ENCODE assay signal across 31 cellular contexts in genomic region chr4:55765070-55765469, GRCh38. TPM values are rescaled to one million over a fixed set of nuclear protein-coding genes. Genes with fewer than 3 reads are reported as not detected.
DNase-seq lines count a peak whose midpoint lies in the region; ATAC-seq lines count a peak whose summit lies in the region.
"Had no signal": no experiment of that assay in that cellular context is flagged by ENCODE, and none has a peak within 500 bp of the region (broad histone marks: within the 10 kb centered on the region; RNA-seq: fewer than 3 reads in every experiment).

No MANE protein-coding gene starts in this region.

- ATAC-seq in left colon (peak; percentile 58), GM21528 (IDR thresholded peaks at IDR 0.05; ENCODE audit: low FRiP score, unreplicated experiment) (no peak), HG02759 (IDR thresholded peaks at IDR 0.05; ENCODE audit: unreplicated experiment) (no peak)
- ATAC-seq: gastroesophageal sphincter, mucosa of descending colon, natural killer cell, psoas muscle had no signal

- intact Hi-C loops in left colon (cut with DNase I, micrococcal nuclease): no loop called here

- DNase-seq in DMS53 treated with DMSO at 0.1 percent for 48 hours (lab: John Stamatoyannopoulos, UW; ENCODE audit: unreplicated experiment): peak; percentile 4
- DNase-seq in NCI-H146 (lab: John Stamatoyannopoulos, UW): peak; percentile 33
- DNase-seq in NCI-H69 (lab: John Stamatoyannopoulos, UW): peak; percentile 78
- no peak for DNase-seq in left colon
- no peak for DNase-seq in glomerular visceral epithelial cell (ENCODE audit: extremely low spot score)
- DNase-seq: ACHN; activated CD4-positive, alpha-beta T cell treated with anti-CD3 and anti-CD28 coated beads for 48 hours; CD4-positive, alpha-beta memory T cell; hippocampal formation; mucosa of descending colon; MV-4-11; natural killer cell; NCI-H2081 treated with DMSO at 0.1 percent for 48 hours; NCI-H524; occipital lobe; Peyer's patch; psoas muscle; SIG-M5; stimulated activated CD4-positive, alpha-beta T cell treated with anti-CD3 and anti-CD28 coated beads, Interleukin-4, amount 100 ng/mL, for 4 hours; SW 1271; T-helper 9 cell; tibial artery had no signal

RNA-seq across cellular contexts. Expression of gene EXOC1L, which starts 54.5 kb away (rescaled TPM):
- total RNA-seq in left colon: not detected
- total RNA-seq: activated T-helper 2 cell treated with anti-CD3 and anti-CD28 coated beads, Interferon-gamma antibody, Interleukin-2, Interleukin-4, amounts not matched to agents 10 μg/mL and 5 μg/mL and 100 μg/mL, durations not matched to agents 14 hours and 24 hours and 36 hours; B cell; bronchial epithelial cell; CD4-positive, alpha-beta memory T cell; fibroblast of lung; gastroesophageal sphincter; LHCN-M2; lung microvascular endothelial cell; mucosa of descending colon; natural killer cell; occipital lobe; Peyer's patch; psoas muscle had no signal

Comparison
In these comparisons a context has a peak if more than half of its experiments do, and no peak if none do; other contexts are left out.
1. DNase-seq: peak in DMS53 treated with DMSO at 0.1 percent for 48 hours (single experiment), NCI-H146 (single experiment) and NCI-H69 (single experiment); none in left colon (0 of 2) and glomerular visceral epithelial cell (single experiment).